ENCODE assay signal across 1 cellular context in the genomic region with DNA sequence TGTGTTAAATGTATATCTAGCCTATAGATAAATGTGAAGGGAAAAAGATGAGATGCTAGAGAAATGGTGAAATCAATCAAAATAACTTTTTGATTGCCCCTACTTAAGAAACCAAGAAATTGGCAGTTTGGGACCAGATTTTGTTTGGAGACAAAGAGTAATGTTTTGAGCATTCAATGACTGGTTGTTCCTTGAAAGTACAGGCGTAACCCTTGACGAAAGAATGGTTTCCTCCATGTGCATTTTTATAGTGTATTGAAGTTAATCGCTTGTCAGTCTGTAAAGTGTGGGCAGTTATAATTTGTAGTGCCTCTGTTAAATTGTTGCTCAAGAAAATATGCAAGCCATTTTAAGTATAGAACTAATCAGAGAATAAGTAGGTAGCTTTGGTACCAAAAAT.
TF ChIP-seq lines count a peak whose summit lies in the region.

No MANE protein-coding gene starts in this region.

TF ChIP-seq in GM23338, 12 proteins besides CTCF, POLR2A, EP300 and RAD21 (continued from another document):
- TF ChIP-seq, protein P1, sequence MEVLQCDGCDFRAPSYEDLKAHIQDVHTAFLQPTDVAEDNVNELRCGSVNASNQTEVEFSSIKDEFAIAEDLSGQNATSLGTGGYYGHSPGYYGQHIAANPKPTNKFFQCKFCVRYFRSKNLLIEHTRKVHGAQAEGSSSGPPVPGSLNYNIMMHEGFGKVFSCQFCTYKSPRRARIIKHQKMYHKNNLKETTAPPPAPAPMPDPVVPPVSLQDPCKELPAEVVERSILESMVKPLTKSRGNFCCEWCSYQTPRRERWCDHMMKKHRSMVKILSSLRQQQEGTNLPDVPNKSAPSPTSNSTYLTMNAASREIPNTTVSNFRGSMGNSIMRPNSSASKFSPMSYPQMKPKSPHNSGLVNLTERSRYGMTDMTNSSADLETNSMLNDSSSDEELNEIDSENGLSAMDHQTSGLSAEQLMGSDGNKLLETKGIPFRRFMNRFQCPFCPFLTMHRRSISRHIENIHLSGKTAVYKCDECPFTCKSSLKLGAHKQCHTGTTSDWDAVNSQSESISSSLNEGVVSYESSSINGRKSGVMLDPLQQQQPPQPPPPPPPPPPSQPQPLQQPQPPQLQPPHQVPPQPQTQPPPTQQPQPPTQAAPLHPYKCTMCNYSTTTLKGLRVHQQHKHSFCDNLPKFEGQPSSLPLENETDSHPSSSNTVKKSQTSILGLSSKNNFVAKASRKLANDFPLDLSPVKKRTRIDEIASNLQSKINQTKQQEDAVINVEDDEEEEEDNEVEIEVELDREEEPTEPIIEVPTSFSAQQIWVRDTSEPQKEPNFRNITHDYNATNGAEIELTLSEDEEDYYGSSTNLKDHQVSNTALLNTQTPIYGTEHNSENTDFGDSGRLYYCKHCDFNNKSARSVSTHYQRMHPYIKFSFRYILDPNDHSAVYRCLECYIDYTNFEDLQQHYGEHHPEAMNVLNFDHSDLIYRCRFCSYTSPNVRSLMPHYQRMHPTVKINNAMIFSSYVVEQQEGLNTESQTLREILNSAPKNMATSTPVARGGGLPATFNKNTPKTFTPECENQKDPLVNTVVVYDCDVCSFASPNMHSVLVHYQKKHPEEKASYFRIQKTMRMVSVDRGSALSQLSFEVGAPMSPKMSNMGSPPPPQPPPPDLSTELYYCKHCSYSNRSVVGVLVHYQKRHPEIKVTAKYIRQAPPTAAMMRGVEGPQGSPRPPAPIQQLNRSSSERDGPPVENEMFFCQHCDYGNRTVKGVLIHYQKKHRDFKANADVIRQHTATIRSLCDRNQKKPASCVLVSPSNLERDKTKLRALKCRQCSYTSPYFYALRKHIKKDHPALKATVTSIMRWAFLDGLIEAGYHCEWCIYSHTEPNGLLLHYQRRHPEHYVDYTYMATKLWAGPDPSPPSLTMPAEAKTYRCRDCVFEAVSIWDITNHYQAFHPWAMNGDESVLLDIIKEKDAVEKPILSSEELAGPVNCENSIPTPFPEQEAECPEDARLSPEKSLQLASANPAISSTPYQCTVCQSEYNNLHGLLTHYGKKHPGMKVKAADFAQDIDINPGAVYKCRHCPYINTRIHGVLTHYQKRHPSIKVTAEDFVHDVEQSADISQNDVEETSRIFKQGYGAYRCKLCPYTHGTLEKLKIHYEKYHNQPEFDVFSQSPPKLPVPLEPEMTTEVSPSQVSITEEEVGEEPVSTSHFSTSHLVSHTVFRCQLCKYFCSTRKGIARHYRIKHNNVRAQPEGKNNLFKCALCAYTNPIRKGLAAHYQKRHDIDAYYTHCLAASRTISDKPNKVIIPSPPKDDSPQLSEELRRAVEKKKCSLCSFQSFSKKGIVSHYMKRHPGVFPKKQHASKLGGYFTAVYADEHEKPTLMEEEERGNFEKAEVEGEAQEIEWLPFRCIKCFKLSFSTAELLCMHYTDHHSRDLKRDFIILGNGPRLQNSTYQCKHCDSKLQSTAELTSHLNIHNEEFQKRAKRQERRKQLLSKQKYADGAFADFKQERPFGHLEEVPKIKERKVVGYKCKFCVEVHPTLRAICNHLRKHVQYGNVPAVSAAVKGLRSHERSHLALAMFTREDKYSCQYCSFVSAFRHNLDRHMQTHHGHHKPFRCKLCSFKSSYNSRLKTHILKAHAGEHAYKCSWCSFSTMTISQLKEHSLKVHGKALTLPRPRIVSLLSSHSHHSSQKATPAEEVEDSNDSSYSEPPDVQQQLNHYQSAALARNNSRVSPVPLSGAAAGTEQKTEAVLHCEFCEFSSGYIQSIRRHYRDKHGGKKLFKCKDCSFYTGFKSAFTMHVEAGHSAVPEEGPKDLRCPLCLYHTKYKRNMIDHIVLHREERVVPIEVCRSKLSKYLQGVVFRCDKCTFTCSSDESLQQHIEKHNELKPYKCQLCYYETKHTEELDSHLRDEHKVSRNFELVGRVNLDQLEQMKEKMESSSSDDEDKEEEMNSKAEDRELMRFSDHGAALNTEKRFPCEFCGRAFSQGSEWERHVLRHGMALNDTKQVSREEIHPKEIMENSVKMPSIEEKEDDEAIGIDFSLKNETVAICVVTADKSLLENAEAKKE (CRISPR knock-in tag; IDR thresholded peaks at IDR 0.05): no peak
- no peak for TF ChIP-seq ZNF114 (CRISPR knock-in tag; IDR thresholded peaks at IDR 0.05)
- no peak for TF ChIP-seq POLR2AphosphoS5 (IDR thresholded peaks at IDR 0.05; ENCODE audit: low read depth)
